Comparison of ENCODE assay signal across 10 cellular contexts in the genomic region with DNA sequence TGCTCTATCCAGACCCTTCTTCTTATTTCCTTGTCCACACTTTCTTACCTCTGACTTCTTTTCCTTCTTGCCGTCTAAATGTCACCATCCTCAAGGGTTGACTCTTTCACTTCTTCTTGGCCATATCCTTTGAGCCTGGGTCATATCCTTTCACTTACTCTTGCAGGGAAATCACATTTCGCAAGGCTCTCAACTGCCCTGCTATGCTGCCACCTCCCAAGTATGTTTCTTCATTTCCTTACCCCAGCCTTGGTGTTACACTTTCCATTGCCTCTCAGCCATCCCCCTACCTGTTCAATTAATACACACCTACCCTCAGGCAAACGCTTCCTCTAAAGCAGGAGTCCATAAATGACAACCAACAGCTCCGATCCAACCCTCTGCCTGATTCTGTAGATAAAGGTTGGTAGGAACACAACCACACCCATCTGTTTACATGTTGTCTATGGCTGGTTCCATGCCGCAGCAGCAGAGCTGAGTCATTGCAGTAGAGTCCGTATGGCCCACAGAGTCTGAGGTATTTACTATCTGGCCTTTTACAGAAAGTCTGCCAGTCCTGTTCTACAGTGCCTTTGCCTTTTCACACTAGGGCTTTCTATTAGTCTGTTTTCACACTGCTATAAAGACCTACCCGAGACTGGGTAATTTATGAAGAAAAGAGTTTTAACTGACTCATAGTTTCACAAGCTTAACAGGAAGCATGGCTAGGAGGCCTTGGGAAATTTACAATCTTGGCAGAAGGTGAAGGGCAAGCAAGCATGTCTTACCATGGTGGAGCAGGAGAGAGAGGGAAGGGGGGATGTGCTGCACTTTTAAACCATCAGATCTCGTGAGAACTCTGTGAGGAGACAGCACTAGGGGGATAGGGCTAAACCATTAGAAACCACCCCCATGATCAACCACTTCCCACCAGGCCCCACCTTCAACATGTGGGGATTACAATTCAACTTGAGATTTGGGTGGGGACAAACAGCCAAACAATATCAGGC.
DNase-seq lines count a peak whose midpoint lies in the region; ATAC-seq and TF ChIP-seq lines count a peak whose summit lies in the region.
"Had no signal": no experiment of that assay in that cellular context is flagged by ENCODE, and none has a peak within 500 bp of the region (broad histone marks: within the 10 kb centered on the region; RNA-seq: fewer than 3 reads in every experiment).

No MANE protein-coding gene starts in this region.

- no peak overlapping the region for H3K4me3 ChIP-seq in epithelial cell of proximal tubule (ENCODE audit: low read depth, low read length)

- peak; percentile 79 for ATAC-seq in GM19452 (IDR thresholded peaks at IDR 0.05; ENCODE audit: unreplicated experiment)
- ATAC-seq in HG03439 (IDR thresholded peaks at IDR 0.05; ENCODE audit: unreplicated experiment), result no peak

- TF ChIP-seq CTCF in epithelial cell of proximal tubule (conservative IDR thresholded peaks at IDR 0.05; ENCODE audit: low read depth, low read length), result no peak

- DNase-seq in EH (ENCODE audit: low read depth) (peak; percentile 4), KG1 (lab: John Stamatoyannopoulos, UW) (peak; percentile 33), epithelial cell of proximal tubule (ENCODE audit: low read depth) (peak; percentile 59), foreskin melanocyte (no peak), NCI-H1436 treated with DMSO at 0.1 percent for 48 hours (lab: John Stamatoyannopoulos, UW) (no peak)
- DNase-seq in effector CD4-positive, alpha-beta T cell, result no peak
- DNase-seq: hypothalamus, retina had no signal

Comparison
In these comparisons a context has a peak if more than half of its experiments do, and no peak if none do; other contexts are left out.
1. DNase-seq: peak in EH (single experiment), KG1 (single experiment) and epithelial cell of proximal tubule (single experiment); none in effector CD4-positive, alpha-beta T cell (single experiment), foreskin melanocyte (single experiment) and NCI-H1436 treated with DMSO at 0.1 percent for 48 hours (single experiment).